In genomic region chr6:157143171-157143884, GRCh38 we compare ENCODE assay signal across 9 cellular contexts.
DNase-seq lines count a peak whose midpoint lies in the region; ATAC-seq and TF ChIP-seq lines count a peak whose summit lies in the region.
"Had no signal": no experiment of that assay in that cellular context is flagged by ENCODE, and none has a peak within 500 bp of the region (broad histone marks: within the 10 kb centered on the region; RNA-seq: fewer than 3 reads in every experiment).

No MANE protein-coding gene starts in this region.

- H3K9me3 ChIP-seq in adipocyte (ENCODE audit: control insufficient read depth, low read length) (no peaks in the 10 kb centered on the region), aorta (ENCODE audit: control insufficient read depth, low read length) (no peaks in the 10 kb centered on the region)
- H3K9me3 ChIP-seq: right lobe of liver had no signal

- WGBS in aorta, 2 donors: 2 to 6% methylated on average over 10 of the region's 10 CpGs

- intact Hi-C loops in aorta (cut with DNase I): loop anchor here in 1 of 2 donors (10.0 kb wide), 1 partner anchor 109 kb away; no protein-coding TSS in a partner anchor

- H3K27me3 ChIP-seq in adipocyte (replicated peaks; ENCODE audit: control insufficient read depth, insufficient read depth, low read length) (no peaks in the 10 kb centered on the region), aorta (ENCODE audit: control insufficient read depth in 1 of 2, insufficient read depth in 2 of 2, low read length in 1 of 2) (no peaks in the 10 kb centered on the region)
- H3K27me3 ChIP-seq: right lobe of liver had no signal

- peak overlapping the region in 1 of 2 donors; percentile 55 for H3K27ac ChIP-seq in aorta (ENCODE audit: low read depth in 1 of 2, low read length in 2 of 2)
- H3K27ac ChIP-seq: right lobe of liver had no signal

- H3K36me3 ChIP-seq in adipocyte (ENCODE audit: control insufficient read depth, insufficient read depth, low read length, severe bottlenecking): peaks cover 15% of the 10 kb centered on the region
- H3K36me3 ChIP-seq in aorta (ENCODE audit: control insufficient read depth in 1 of 2, insufficient read depth in 2 of 2, low read length in 1 of 2): no peaks in the 10 kb centered on the region

- DNase-seq in stimulated activated CD4-positive, alpha-beta T cell treated with anti-CD3 and anti-CD28 coated beads, Interleukin-12 subunit alpha, Interleukin-12 subunit beta, amount 100 ng/mL, for 48 hours (ENCODE audit: low read depth in 2 of 3, low spot score in 1 of 3): peak in 2 of 3 donors; percentile 15 to 28
- DNase-seq in stimulated activated CD4-positive, alpha-beta T cell treated with anti-CD3 and anti-CD28 coated beads, Interleukin-12 subunit alpha, Interleukin-12 subunit beta, amount 100 ng/mL, for 4 hours: no peak
- DNase-seq in adipocyte (ENCODE audit: low read depth): peak; percentile 74
- DNase-seq in kidney tubule cell (ENCODE audit: low spot score): peak; percentile 21
- DNase-seq in aorta: peak in 1 of 2 donors; percentile 67
- no peak for DNase-seq in GM13976 (ENCODE audit: low spot score)
- DNase-seq: right lobe of liver had no signal

- peaks cover 36% of the 10 kb centered on the region for H3K4me1 ChIP-seq in adipocyte (ENCODE audit: control insufficient read depth, insufficient read depth, low read length)
- H3K4me1 ChIP-seq in aorta (ENCODE audit: control insufficient read depth in 1 of 2, insufficient read depth in 2 of 2, low read length in 2 of 2): peaks cover 0 to 6% of the 10 kb centered on the region in 2 donors
- H3K4me1 ChIP-seq: right lobe of liver had no signal

- TF ChIP-seq CTCF in GM13976 (IDR thresholded peaks at IDR 0.05; ENCODE audit: borderline replicate concordance, control extremely low read depth, extremely low read depth, insufficient read depth, missing control alignments): no peak

- no peak overlapping the region for H3K9ac ChIP-seq in adipocyte (ENCODE audit: low read length)

- ATAC-seq in aorta (ENCODE audit: low FRiP score): peak; percentile 37
- ATAC-seq in HG02884 (IDR thresholded peaks at IDR 0.05; ENCODE audit: unreplicated experiment): no peak
- ATAC-seq in HG02938 (IDR thresholded peaks at IDR 0.05; ENCODE audit: unreplicated experiment): no peak

- no peak overlapping the region for H3K4me3 ChIP-seq in adipocyte (ENCODE audit: low read length)
- H3K4me3 ChIP-seq in aorta (ENCODE audit: low read length in 2 of 2): no peak overlapping the region
- H3K4me3 ChIP-seq: right lobe of liver had no signal

- in situ Hi-C loops in GM13976 (cut with MboI; ENCODE audit: low sequenced_read_pairs, unreplicated experiment): no loop called here

Comparison
In these comparisons a context has a peak if more than half of its experiments do, and no peak if none do; other contexts are left out.
1. DNase-seq: peak in stimulated activated CD4-positive, alpha-beta T cell treated with anti-CD3 and anti-CD28 coated beads, Interleukin-12 subunit alpha, Interleukin-12 subunit beta, amount 100 ng/mL, for 48 hours (2 of 3), adipocyte (single experiment) and kidney tubule cell (single experiment); none in stimulated activated CD4-positive, alpha-beta T cell treated with anti-CD3 and anti-CD28 coated beads, Interleukin-12 subunit alpha, Interleukin-12 subunit beta, amount 100 ng/mL, for 4 hours (single experiment) and GM13976 (single experiment).